Comparison of ENCODE assay signal across 11 cellular contexts in genomic region chr4:139922625-139923024, GRCh38.
DNase-seq lines count a peak whose midpoint lies in the region; ATAC-seq, FAIRE-seq and TF ChIP-seq lines count a peak whose summit lies in the region.
"Had no signal": no experiment of that assay in that cellular context is flagged by ENCODE, and none has a peak within 500 bp of the region (broad histone marks: within the 10 kb centered on the region; RNA-seq: fewer than 3 reads in every experiment).

No MANE protein-coding gene starts in this region.

- H3K36me3 ChIP-seq in bronchial epithelial cell (ENCODE audit: control insufficient read depth, insufficient read depth, low read length) = no peaks in the 10 kb centered on the region

- ATAC-seq in HG02678 (IDR thresholded peaks at IDR 0.05; ENCODE audit: unreplicated experiment) = no peak
- no peak for ATAC-seq in GM18502 (IDR thresholded peaks at IDR 0.05; ENCODE audit: poor library complexity, unreplicated experiment)
- no peak for ATAC-seq in stimulated activated effector memory CD8-positive, alpha-beta T cell treated with anti-CD3 and anti-CD28 coated beads, Interleukin-12 subunit alpha, Interleukin-12 subunit beta, amount 100 ng/mL, for 72 hours
- ATAC-seq: K562 had no signal

- H3K4me3 Mint-ChIP-seq in stimulated activated effector memory CD8-positive, alpha-beta T cell treated with anti-CD3 and anti-CD28 coated beads, Interleukin-12 subunit alpha, Interleukin-12 subunit beta, amount 100 ng/mL, for 72 hours = no peak overlapping the region
- H3K4me3 Mint-ChIP-seq: dendritic cell treated with granulocyte-macrophage colony-stimulating factor and Interleukin-4, amounts not matched to agents 40 ng/mL and 50 ng/mL, for 4 days had no signal

- H3K4me1 Mint-ChIP-seq in stimulated activated effector memory CD8-positive, alpha-beta T cell treated with anti-CD3 and anti-CD28 coated beads, Interleukin-12 subunit alpha, Interleukin-12 subunit beta, amount 100 ng/mL, for 72 hours = no peaks in the 10 kb centered on the region

- DNase-seq in COR-L47 (lab: John Stamatoyannopoulos, UW) (peak; percentile 59), NCI-H1092 treated with DMSO at 0.1 percent for 48 hours (lab: John Stamatoyannopoulos, UW) (peak; percentile 81), bronchial epithelial cell (ENCODE audit: low read depth) (peak; percentile 39), mucosa of gallbladder (ENCODE audit: low spot score) (peak; percentile 36), T1000 (lab: John Stamatoyannopoulos, UW) (no peak)
- DNase-seq in stimulated activated effector memory CD8-positive, alpha-beta T cell treated with anti-CD3 and anti-CD28 coated beads, Interleukin-12 subunit alpha, Interleukin-12 subunit beta, amount 100 ng/mL, for 72 hours (ENCODE audit: low spot score in 2 of 2) = no peak

- no peak overlapping the region for H3K4me3 ChIP-seq in bronchial epithelial cell (ENCODE audit: low read depth, low read length)
- H3K4me3 ChIP-seq: K562 had no signal

- H3K9me3 Mint-ChIP-seq in stimulated activated effector memory CD8-positive, alpha-beta T cell treated with anti-CD3 and anti-CD28 coated beads, Interleukin-12 subunit alpha, Interleukin-12 subunit beta, amount 100 ng/mL, for 72 hours = no peaks in the 10 kb centered on the region
- H3K9me3 Mint-ChIP-seq: dendritic cell treated with granulocyte-macrophage colony-stimulating factor and Interleukin-4, amounts not matched to agents 40 ng/mL and 50 ng/mL, for 4 days had no signal

- no peak for TF ChIP-seq CTCF in bronchial epithelial cell (IDR thresholded peaks at IDR 0.05; ENCODE audit: insufficient read depth, low read length, severe bottlenecking)

- no peak overlapping the region for H3K27ac Mint-ChIP-seq in stimulated activated effector memory CD8-positive, alpha-beta T cell treated with anti-CD3 and anti-CD28 coated beads, Interleukin-12 subunit alpha, Interleukin-12 subunit beta, amount 100 ng/mL, for 72 hours
- H3K27ac Mint-ChIP-seq: dendritic cell treated with granulocyte-macrophage colony-stimulating factor and Interleukin-4, amounts not matched to agents 40 ng/mL and 50 ng/mL, for 4 days had no signal

- FAIRE-seq in bronchial epithelial cell (lab: Jason Lieb, UNC) = peak; percentile 52
- FAIRE-seq: K562, TTC549 had no signal

- H3K36me3 Mint-ChIP-seq in stimulated activated effector memory CD8-positive, alpha-beta T cell treated with anti-CD3 and anti-CD28 coated beads, Interleukin-12 subunit alpha, Interleukin-12 subunit beta, amount 100 ng/mL, for 72 hours = no peaks in the 10 kb centered on the region

- no peaks in the 10 kb centered on the region for H3K27me3 ChIP-seq in bronchial epithelial cell (ENCODE audit: control insufficient read depth, insufficient read depth, low read length)

Comparison
In these comparisons a context has a peak if more than half of its experiments do, and no peak if none do; other contexts are left out.
1. DNase-seq: peak in COR-L47 (single experiment), NCI-H1092 treated with DMSO at 0.1 percent for 48 hours (single experiment), bronchial epithelial cell (single experiment) and mucosa of gallbladder (single experiment); none in T1000 (single experiment) and stimulated activated effector memory CD8-positive, alpha-beta T cell treated with anti-CD3 and anti-CD28 coated beads, Interleukin-12 subunit alpha, Interleukin-12 subunit beta, amount 100 ng/mL, for 72 hours (0 of 2).